ENCODE assay signal across 19 cellular contexts in the genomic region with DNA sequence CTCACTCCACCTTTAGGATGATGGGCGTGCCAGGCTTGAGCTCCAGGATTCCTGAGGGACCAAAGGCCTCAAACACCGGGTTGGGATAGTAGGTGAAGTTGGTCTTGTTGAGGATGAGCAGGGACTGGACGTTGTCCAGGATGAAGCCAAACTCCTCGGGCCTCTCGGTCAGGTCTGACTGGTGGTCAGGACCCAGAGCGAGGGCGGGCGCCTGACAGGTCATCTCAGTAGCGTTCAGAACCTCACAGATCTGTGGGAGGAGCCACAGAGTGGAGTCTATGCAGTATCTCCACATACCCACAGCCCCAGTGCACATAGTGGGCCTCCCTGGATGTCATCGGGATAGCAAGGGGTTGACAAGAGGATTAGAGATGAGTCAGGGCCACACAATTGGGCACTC.
"Had no signal": no experiment of that assay in that cellular context is flagged by ENCODE, and none has a peak within 500 bp of the region (broad histone marks: within the 10 kb centered on the region; RNA-seq: fewer than 3 reads in every experiment).

No MANE protein-coding gene starts in this region.

- ATAC-seq: foreskin keratinocyte, gastroesophageal sphincter, heart left ventricle, left cardiac atrium, left lung, left ventricle myocardium superior, lower lobe of right lung, mucosa of descending colon had no signal

- H3K36me3 ChIP-seq: left lung, lower lobe of right lung had no signal

- H3K4me3 ChIP-seq: coronary artery, dorsolateral prefrontal cortex, esophagus muscularis mucosa, gastroesophageal sphincter, heart left ventricle, hepatocyte, left lung, lower lobe of right lung, mucosa of descending colon had no signal

- H3K4me1 ChIP-seq: esophagus muscularis mucosa, foreskin keratinocyte, gastroesophageal sphincter, heart left ventricle, left lung, lower lobe of right lung had no signal

- DNase-seq: dermis blood vessel endothelial cell; dorsolateral prefrontal cortex; effector CD4-positive, alpha-beta T cell; effector memory CD4-positive, alpha-beta T cell; foreskin keratinocyte; heart left ventricle; hypothalamus; immature natural killer cell; islet precursor cell; left cardiac atrium; left lung; left ventricle myocardium superior; lower lobe of right lung; mesenchymal stem cell; mucosa of descending colon had no signal

- H3K27me3 ChIP-seq: dorsolateral prefrontal cortex, esophagus muscularis mucosa, foreskin keratinocyte, gastroesophageal sphincter, heart left ventricle, hepatocyte, left lung had no signal

- H2AFZ ChIP-seq: hepatocyte had no signal

- H3K9me3 ChIP-seq: lower lobe of right lung had no signal

- H3K4me2 ChIP-seq: hepatocyte had no signal

- H3K27ac ChIP-seq: coronary artery, dorsolateral prefrontal cortex, esophagus muscularis mucosa, foreskin keratinocyte, gastroesophageal sphincter, heart left ventricle, hepatocyte, left lung, lower lobe of right lung had no signal
